19 cellular contexts compared by ENCODE assay signal in genomic region chr7:148866362-148866761, GRCh38. TPM values are rescaled to one million over a fixed set of nuclear protein-coding genes. Genes with fewer than 3 reads are reported as not detected.
DNase-seq lines count a peak whose midpoint lies in the region; ATAC-seq and FAIRE-seq lines count a peak whose summit lies in the region.
"Had no signal": no experiment of that assay in that cellular context is flagged by ENCODE, and none has a peak within 500 bp of the region (broad histone marks: within the 10 kb centered on the region; RNA-seq: fewer than 3 reads in every experiment).

No MANE protein-coding gene starts in this region.

- ATAC-seq in HG03521 (IDR thresholded peaks at IDR 0.05; ENCODE audit: unreplicated experiment): no peak
- ATAC-seq: HepG2 had no signal

- FAIRE-seq in A204.1 (lab: Jason Lieb, UNC) (peak; percentile 94), G401.6 (lab: Jason Lieb, UNC) (peak; percentile 30), RCC 7860 (lab: Jason Lieb, UNC) (peak; percentile 2), frontal cortex (lab: Jason Lieb, UNC) (peak; percentile 61)
- FAIRE-seq: GM12891, GM19239, H1, HepG2 had no signal

- DNase-seq in RCC 7860 (ENCODE audit: low spot score) (no peak), frontal cortex (ENCODE audit: low spot score in 2 of 2) (no peak), hepatic stellate cell (ENCODE audit: low spot score) (no peak)
- DNase-seq: ACHN; BE2C; C1 segment of cervical spinal cord; CD4-positive, CD25-positive, alpha-beta regulatory T cell; CD8-positive, alpha-beta memory T cell; COR-L47; DMS 273 treated with DMSO at 0.1 percent for 48 hours; DMS79; H9 had no signal

RNA-seq across cellular contexts. Expression of gene EZH2, which starts 17.7 kb away (rescaled TPM):
- 38.7 TPM for total RNA-seq in frontal cortex
